In genomic region chr6:24743265-24743943, GRCh38 we compare ENCODE assay signal across 9 cellular contexts. TPM values are rescaled to one million over a fixed set of nuclear protein-coding genes. Genes with fewer than 3 reads are reported as not detected.
A peak's percentile ranks its signal among the peaks of the same experiment; 100 is the strongest.
DNase-seq lines count a peak whose midpoint lies in the region; ATAC-seq, FAIRE-seq and TF ChIP-seq lines count a peak whose summit lies in the region.
"Had no signal": no experiment of that assay in that cellular context is flagged by ENCODE, and none has a peak within 500 bp of the region (broad histone marks: within the 10 kb centered on the region; RNA-seq: fewer than 3 reads in every experiment).

No MANE protein-coding gene starts in this region.

- H4K8ac ChIP-seq in mesenchymal stem cell (ENCODE audit: low read length), result peak overlapping the region; percentile 94

- H3K36me3 Mint-ChIP-seq in glutamatergic neuron (ENCODE audit: unreplicated experiment), result no peaks in the 10 kb centered on the region

- TF ChIP-seq POLR2A in K562 (conservative IDR thresholded peaks at IDR 0.05), result no peak
- TF ChIP-seq POLR2A in vagina (IDR thresholded peaks at IDR 0.05), result no peak

- H3K36me3 ChIP-seq in K562 (ENCODE audit: control insufficient read depth, insufficient read depth, low read length), result no peaks in the 10 kb centered on the region
- H3K36me3 ChIP-seq in mesenchymal stem cell (ENCODE audit: control insufficient read depth in 1 of 2, insufficient read depth in 2 of 2, low read depth in 1 of 2, low read length in 2 of 2), result no peaks in the 10 kb centered on the region
- H3K36me3 ChIP-seq in vagina, result no peaks in the 10 kb centered on the region

- 22% methylated on average over 2 of the region's 2 CpGs for WGBS in K562 (ENCODE audit: insufficient coverage, low coverage, missing lambda C conversion rate)
- 0% methylated on average over 1 of the region's 2 CpGs for WGBS in mesenchymal stem cell

- H3K79me1 ChIP-seq in mesenchymal stem cell (replicated peaks; ENCODE audit: low read length, poor library complexity, severe bottlenecking), result no peaks in the 10 kb centered on the region

- no peaks in the 10 kb centered on the region for H3K79me2 ChIP-seq in K562 (ENCODE audit: control insufficient read depth, insufficient read depth, low read length)

- CTCF ChIA-PET in K562 (lab: Yijun Ruan, JAX; ENCODE audit: low intra/inter-chr PET ratio), result no interaction called here

- no peak overlapping the region for H2BK12ac ChIP-seq in mesenchymal stem cell (ENCODE audit: low read length in 2 of 2)

- no peak overlapping the region for H3K23ac ChIP-seq in mesenchymal stem cell (ENCODE audit: low read length in 2 of 2)

- H3K27me3 Mint-ChIP-seq in glutamatergic neuron (ENCODE audit: unreplicated experiment), result no peaks in the 10 kb centered on the region

- H3K4me3 Mint-ChIP-seq in glutamatergic neuron (ENCODE audit: unreplicated experiment), result no peak overlapping the region

- no peak for TF ChIP-seq EP300 in K562 (IDR thresholded peaks at IDR 0.05; ENCODE audit: low read length)

- POLR2A ChIA-PET in K562 (lab: Yijun Ruan, JAX), result interaction anchor here (0.8 to 1.4 kb wide), 6 partner anchors 10 to 26 kb away, joined by 3 to 9 read pairs (median 6); partner anchors contain the start of gene C6orf62

- H3K27ac ChIP-seq in K562 (ENCODE audit: extremely low read depth, low read depth, low read length) (peak overlapping the region; percentile 70; the same call in 2 of the 3 replicates), mesenchymal stem cell (ENCODE audit: low read length, poor library complexity, severe bottlenecking) (peak overlapping the region; percentile 95), vagina (peak overlapping the region; percentile 31)

- peak overlapping the region; percentile 71 for H2BK120ac ChIP-seq in mesenchymal stem cell (ENCODE audit: low read depth, low read length)

- no peaks in the 10 kb centered on the region for H3K9me1 ChIP-seq in K562 (ENCODE audit: control insufficient read depth, insufficient read depth, low read length)

- H2AFZ ChIP-seq in K562 (ENCODE audit: low read depth, low read length) (peak overlapping the region; percentile 88), mesenchymal stem cell (ENCODE audit: low read depth, low read length) (peak overlapping the region; percentile 10)

- no peaks in the 10 kb centered on the region for H4K20me1 ChIP-seq in K562 (replicated peaks; ENCODE audit: control insufficient read depth, insufficient read depth, low read length)

- H2BK5ac ChIP-seq in mesenchymal stem cell (ENCODE audit: low read depth, low read length, poor library complexity, severe bottlenecking), result no peak overlapping the region

- H3K9me3 Mint-ChIP-seq in glutamatergic neuron (ENCODE audit: unreplicated experiment), result peaks cover 3% of the 10 kb centered on the region

- H3K27ac Mint-ChIP-seq in glutamatergic neuron (ENCODE audit: unreplicated experiment), result no peak overlapping the region

- in situ Hi-C loops in K562 (cut with MboI), result no loop called here

- BruUV-seq in K562 (replicated peaks; lab: Mats Ljungman, UMichigan), result no TSS peak

- H3K14ac ChIP-seq in mesenchymal stem cell (ENCODE audit: low read length in 2 of 2), result no peak overlapping the region

- H3K4me2 ChIP-seq in K562 (ENCODE audit: insufficient read depth, low read length) (peak overlapping the region; percentile 35), mesenchymal stem cell (ENCODE audit: low read length, poor library complexity, severe bottlenecking) (peak overlapping the region; percentile 11)

- H3K27me3 ChIP-seq in K562 (ENCODE audit: control insufficient read depth in 2 of 2, insufficient read depth in 2 of 2, low read length in 2 of 2), result no peaks in the 10 kb centered on the region
- H3K27me3 ChIP-seq in mesenchymal stem cell (ENCODE audit: control insufficient read depth in 1 of 2, insufficient read depth in 1 of 2, low read length in 2 of 2), result no peaks in the 10 kb centered on the region
- H3K27me3 ChIP-seq in vagina, result no peaks in the 10 kb centered on the region

- peak overlapping the region; percentile 28 to 91 for H3K18ac ChIP-seq in mesenchymal stem cell (ENCODE audit: low read depth in 1 of 2, low read length in 2 of 2)

- no peaks in the 10 kb centered on the region for H3K4me1 Mint-ChIP-seq in glutamatergic neuron (ENCODE audit: low read depth, unreplicated experiment)

- TF ChIP-seq RAD21 in K562 (CRISPR knock-in tag; conservative IDR thresholded peaks at IDR 0.05 in 1 of 2, IDR thresholded peaks at IDR 0.05 in 1 of 2), result no peak

- H2BK15ac ChIP-seq in mesenchymal stem cell (ENCODE audit: low read depth, poor library complexity, severe bottlenecking), result no peak overlapping the region

- ATAC-seq in HG02678 (IDR thresholded peaks at IDR 0.05; ENCODE audit: unreplicated experiment) (peak; percentile 85), K562 (peak; percentile 80)

- intact Hi-C loops in K562 (cut with micrococcal nuclease), result no loop called here
- intact Hi-C loops in vagina (cut with DNase I), result no loop called here

- DNase-seq in activated T-cell treated with anti-CD3 and anti-CD28 coated beads for 24 hours (ENCODE audit: low read depth), result peak; percentile 32
- DNase-seq in activated T-cell treated with anti-CD3 and anti-CD28 coated beads, Interleukin-2, amount 50 U/mL, for 1 hour, result no peak
- DNase-seq in NCI-H446 treated with DMSO at 0.1 percent for 48 hours (lab: John Stamatoyannopoulos, UW), result peak; percentile 18
- peak; percentile 38 to 56 (median 47) for DNase-seq in K562 (ENCODE audit: extremely low read depth in 1 of 4, low spot score in 3 of 4)
- DNase-seq in mesenchymal stem cell, result peak; percentile 96
- DNase-seq in vagina (ENCODE audit: extremely low spot score in 2 of 2), result no peak
- DNase-seq in glutamatergic neuron, result no peak

- no peak overlapping the region for H4K91ac ChIP-seq in mesenchymal stem cell (ENCODE audit: low read length)

- H3K9me3 ChIP-seq in K562 (replicated peaks; ENCODE audit: control insufficient read depth, insufficient read depth, low read depth, low read length), result no peaks in the 10 kb centered on the region
- no peaks in the 10 kb centered on the region for H3K9me3 ChIP-seq in mesenchymal stem cell (ENCODE audit: control insufficient read depth, low read length)
- H3K9me3 ChIP-seq in vagina, result no peaks in the 10 kb centered on the region

- no peak overlapping the region for H2AK5ac ChIP-seq in mesenchymal stem cell (ENCODE audit: low read length, severe bottlenecking)

- TF ChIP-seq CTCF in K562 (IDR thresholded peaks at IDR 0.05 in 2 of 3, conservative IDR thresholded peaks at IDR 0.05 in 1 of 3; ENCODE audit: insufficient read depth in 2 of 3, low read depth in 1 of 3, low read length in 3 of 3), result no peak
- no peak for TF ChIP-seq CTCF in vagina (IDR thresholded peaks at IDR 0.05)
- TF ChIP-seq CTCF in glutamatergic neuron (IDR thresholded peaks at IDR 0.05; ENCODE audit: partially characterized antibody, unreplicated experiment), result no peak

- H3K4me1 ChIP-seq in K562 (replicated peaks in 1 of 2; ENCODE audit: control insufficient read depth in 2 of 2, insufficient read depth in 2 of 2, low read length in 2 of 2), result peaks cover 0 to 14% of the 10 kb centered on the region in 2 experiments; a peak in 4 of 5 replicates
- no peaks in the 10 kb centered on the region for H3K4me1 ChIP-seq in mesenchymal stem cell (ENCODE audit: control insufficient read depth, insufficient read depth, low read depth, low read length)
- H3K4me1 ChIP-seq in vagina, result peaks cover 11% of the 10 kb centered on the region

- H3K4me3 ChIP-seq in K562 (no peak overlapping the region), mesenchymal stem cell (ENCODE audit: insufficient read depth in 1 of 2, low read depth in 1 of 2, low read length in 2 of 2) (peak overlapping the region in 1 of 2 experiments; percentile 65), vagina (no peak overlapping the region)

- peak; percentile 49 for FAIRE-seq in K562 (lab: Jason Lieb, UNC)
- FAIRE-seq: G401.6 had no signal

- H3K9ac ChIP-seq in K562 (ENCODE audit: insufficient read depth in 1 of 2, low read depth in 2 of 2, low read length in 2 of 2) (no peak overlapping the region), mesenchymal stem cell (ENCODE audit: low read length) (peak overlapping the region; percentile 89)

- peak overlapping the region in 1 of 2 experiments; percentile 50 for H3K4ac ChIP-seq in mesenchymal stem cell (ENCODE audit: low read depth in 1 of 2, low read length in 2 of 2)

RNA-seq across cellular contexts. Expression of gene C6orf62, which starts 24.4 kb away (rescaled TPM):
- total RNA-seq in K562 (2011; cell fraction: chromatin; rRNA removed; ENCODE audit: low replicate concordance), result 43.5 and 83.8 TPM in 2 replicates
- total RNA-seq in K562 (2011; cell fraction: nucleolus; rRNA removed), result 36.7 and 38.0 TPM in 2 replicates
- 66.0 and 93.1 TPM in 2 replicates for total RNA-seq in K562 (2011; cell fraction: nucleoplasm; rRNA removed)
- total RNA-seq in K562 (2014; rRNA removed) (48.5 and 52.9 TPM in 2 replicates), K562 (2014; rRNA removed; fragmentation: Illumina TruSeq; extraction: Trizol) (110 and 124 TPM in 2 replicates), K562 (2015; rRNA removed; fragmentation: Illumina TruSeq; extraction: Trizol) (111 and 113 TPM in 2 replicates), K562 (2021) (113 and 117 TPM in 2 replicates), vagina (45.2 TPM), glutamatergic neuron (ENCODE audit: unreplicated experiment) (155 TPM)
- polyA plus RNA-seq in K562 (2011; rRNA removed) (76.7 and 105 TPM in 2 replicates), K562 (2014; fragmentation: Illumina TruSeq; extraction: Trizol) (86.2 and 111 TPM in 2 replicates), K562 (2014; fragmentation: Nextera tagmentation; extraction: Ambion mirVana) (100 to 1,000 TPM; 355 to 579 TPM), K562 (2014; rRNA removed) (56.8 and 65.6 TPM in 2 replicates)
- polyA plus RNA-seq in K562 (2011; cell fraction: cytosol; rRNA removed), result 37.7 and 38.4 TPM in 2 replicates
- 55.2 and 65.3 TPM in 2 replicates for polyA plus RNA-seq in K562 (2011; cell fraction: nucleus; rRNA removed)
- 55.2 and 66.1 TPM in 2 replicates for polyA plus RNA-seq in K562 (2012)
- polyA minus RNA-seq in K562 (2011; rRNA and poly(A)+ RNA removed), result 117 and 150 TPM in 2 replicates
- 41.9 and 92.5 TPM in 2 replicates for polyA minus RNA-seq in K562 (2011; cell fraction: cytosol; rRNA and poly(A)+ RNA removed)
- 37.2 and 54.4 TPM in 2 replicates for polyA minus RNA-seq in K562 (2011; cell fraction: nucleus; rRNA and poly(A)+ RNA removed)
- 74.6 TPM for polyA plus RNA-seq in mesenchymal stem cell (2013, experiment 1 of 2)
- polyA plus RNA-seq in mesenchymal stem cell (2013, experiment 2 of 2), result 75.9 TPM

RNA-seq across cellular contexts. Expression of gene GMNN, which starts 31.3 kb away (rescaled TPM):
- total RNA-seq in K562 (2011; cell fraction: chromatin; rRNA removed; ENCODE audit: low replicate concordance), result 62.3 and 103 TPM in 2 replicates
- total RNA-seq in K562 (2011; cell fraction: nucleolus; rRNA removed), result 65.7 and 78.8 TPM in 2 replicates
- total RNA-seq in K562 (2011; cell fraction: nucleoplasm; rRNA removed), result 98.0 and 106 TPM in 2 replicates
- total RNA-seq in K562 (2014; rRNA removed) (140 and 156 TPM in 2 replicates), K562 (2014; rRNA removed; fragmentation: Illumina TruSeq; extraction: Trizol) (189 and 216 TPM in 2 replicates), K562 (2015; rRNA removed; fragmentation: Illumina TruSeq; extraction: Trizol) (187 and 210 TPM in 2 replicates), K562 (2021) (144 and 146 TPM in 2 replicates), vagina (13.5 TPM), glutamatergic neuron (ENCODE audit: unreplicated experiment) (20.1 TPM)
- polyA plus RNA-seq in K562 (2011; rRNA removed) (125 and 167 TPM in 2 replicates), K562 (2014; fragmentation: Illumina TruSeq; extraction: Trizol) (217 and 222 TPM in 2 replicates), K562 (2014; fragmentation: Nextera tagmentation; extraction: Ambion mirVana) (100 to 1,000 TPM; 331 to 370 TPM), K562 (2014; rRNA removed) (199 and 254 TPM in 2 replicates)
- polyA plus RNA-seq in K562 (2011; cell fraction: cytosol; rRNA removed), result 79.5 and 92.1 TPM in 2 replicates
- polyA plus RNA-seq in K562 (2011; cell fraction: nucleus; rRNA removed), result 50.4 and 63.0 TPM in 2 replicates
- 98.2 and 179 TPM in 2 replicates for polyA plus RNA-seq in K562 (2012)
- 80.2 and 85.5 TPM in 2 replicates for polyA minus RNA-seq in K562 (2011; rRNA and poly(A)+ RNA removed)
- 43.5 and 55.4 TPM in 2 replicates for polyA minus RNA-seq in K562 (2011; cell fraction: cytosol; rRNA and poly(A)+ RNA removed)
- 50.4 and 78.2 TPM in 2 replicates for polyA minus RNA-seq in K562 (2011; cell fraction: nucleus; rRNA and poly(A)+ RNA removed)
- polyA plus RNA-seq in mesenchymal stem cell (2013, experiment 1 of 2), result 29.6 TPM
- 31.0 TPM for polyA plus RNA-seq in mesenchymal stem cell (2013, experiment 2 of 2)

RNA-seq across cellular contexts. Expression of gene ARMH2, which starts 55.3 kb away (rescaled TPM):
- not detected in 2 replicates for total RNA-seq in K562 (2011; cell fraction: chromatin; rRNA removed; ENCODE audit: low replicate concordance)
- total RNA-seq in K562 (2011; cell fraction: nucleolus; rRNA removed), result not detected in 2 replicates
- not detected in 2 replicates for total RNA-seq in K562 (2011; cell fraction: nucleoplasm; rRNA removed)
- total RNA-seq in K562 (2014; rRNA removed) (not detected in 2 replicates), K562 (2014; rRNA removed; fragmentation: Illumina TruSeq; extraction: Trizol) (not detected in 2 replicates), K562 (2015; rRNA removed; fragmentation: Illumina TruSeq; extraction: Trizol) (not detected in 2 replicates), K562 (2021) (not detected in 2 replicates), vagina (not detected), glutamatergic neuron (ENCODE audit: unreplicated experiment) (0.54 TPM)
- polyA plus RNA-seq in K562 (2011; rRNA removed) (not detected in 2 replicates), K562 (2014; fragmentation: Illumina TruSeq; extraction: Trizol) (not detected in 2 replicates), K562 (2014; fragmentation: Nextera tagmentation; extraction: Ambion mirVana) (not detected), K562 (2014; rRNA removed) (not detected in 2 replicates)
- polyA plus RNA-seq in K562 (2011; cell fraction: cytosol; rRNA removed), result not detected in 2 replicates
- polyA plus RNA-seq in K562 (2011; cell fraction: nucleus; rRNA removed), result not detected in 2 replicates
- polyA plus RNA-seq in K562 (2012), result not detected in 2 replicates
- not detected in 2 replicates for polyA minus RNA-seq in K562 (2011; rRNA and poly(A)+ RNA removed)
- not detected in 2 replicates for polyA minus RNA-seq in K562 (2011; cell fraction: cytosol; rRNA and poly(A)+ RNA removed)
- not detected in 2 replicates for polyA minus RNA-seq in K562 (2011; cell fraction: nucleus; rRNA and poly(A)+ RNA removed)
- polyA plus RNA-seq in mesenchymal stem cell (2013, experiment 1 of 2), result not detected
- not detected for polyA plus RNA-seq in mesenchymal stem cell (2013, experiment 2 of 2)

Comparison
In these comparisons a context has a peak if more than half of its experiments do, and no peak if none do; other contexts are left out.
1. DNase-seq: peak in activated T-cell treated with anti-CD3 and anti-CD28 coated beads for 24 hours (single experiment), NCI-H446 treated with DMSO at 0.1 percent for 48 hours (single experiment), K562 (4 of 4) and mesenchymal stem cell (single experiment); none in activated T-cell treated with anti-CD3 and anti-CD28 coated beads, Interleukin-2, amount 50 U/mL, for 1 hour (single experiment), vagina (0 of 2) and glutamatergic neuron (single experiment).
2. H3K27ac ChIP-seq: peak in every context shown above with its lines; median percentile 95 in mesenchymal stem cell; 70 in K562; 31 in vagina.